ENCODE assay signal across 11 cellular contexts in genomic region chr18:76981388-76981968, GRCh38.
A peak's percentile ranks its signal among the peaks of the same experiment; 100 is the strongest.
DNase-seq lines count a peak whose midpoint lies in the region; ATAC-seq, FAIRE-seq and TF ChIP-seq lines count a peak whose summit lies in the region.
"Had no signal": no experiment of that assay in that cellular context is flagged by ENCODE, and none has a peak within 500 bp of the region (broad histone marks: within the 10 kb centered on the region; RNA-seq: fewer than 3 reads in every experiment).

No MANE protein-coding gene starts in this region.

- H3K27ac ChIP-seq in psoas muscle: no peak overlapping the region

- no peak for TF ChIP-seq CTCF in psoas muscle (IDR thresholded peaks at IDR 0.05)

- no peaks in the 10 kb centered on the region for H3K27me3 ChIP-seq in psoas muscle (ENCODE audit: insufficient read depth in 3 of 3, low read length in 2 of 3)

- H3K4me3 ChIP-seq in psoas muscle: no peak overlapping the region

- peaks cover 48 to 60% (median 50%) of the 10 kb centered on the region in 3 donors for H3K4me1 Mint-ChIP-seq in IgD-negative memory B cell

- H3K4me3 Mint-ChIP-seq in IgD-negative memory B cell: peak overlapping the region; percentile 72 to 94 (median 78)
- H3K4me3 Mint-ChIP-seq: central memory CD8-positive, alpha-beta T cell had no signal

- peaks cover 6% of the 10 kb centered on the region for H3K36me3 Mint-ChIP-seq in IgD-negative memory B cell

- peaks cover 0 to 10% (median 0%) of the 10 kb centered on the region in 3 donors for H3K9me3 Mint-ChIP-seq in IgD-negative memory B cell
- H3K9me3 Mint-ChIP-seq: central memory CD8-positive, alpha-beta T cell had no signal

- peak overlapping the region; percentile 93 to 99 (median 98) for H3K27ac Mint-ChIP-seq in IgD-negative memory B cell

- H3K36me3 ChIP-seq in psoas muscle (ENCODE audit: insufficient read depth in 1 of 2, low read depth in 1 of 2): peaks cover 0 to 26% of the 10 kb centered on the region in 2 donors

- WGBS in psoas muscle, 3 donors: 54 to 61% (median 57%) methylated on average over 13 of the region's 13 CpGs

- H3K27me3 Mint-ChIP-seq in IgD-negative memory B cell: no peaks in the 10 kb centered on the region
- H3K27me3 Mint-ChIP-seq: central memory CD8-positive, alpha-beta T cell had no signal

- FAIRE-seq in frontal cortex (lab: Jason Lieb, UNC): no peak

- H3K9me3 ChIP-seq in psoas muscle: no peaks in the 10 kb centered on the region

- intact Hi-C loops in psoas muscle (cut with DNase I): loop anchor here (5.0 kb wide), 2 partner anchors 54 to 179 kb away; no protein-coding TSS in a partner anchor

- ATAC-seq in GM18907 (IDR thresholded peaks at IDR 0.05; ENCODE audit: unreplicated experiment) (peak; percentile 59), HG02588 (IDR thresholded peaks at IDR 0.05; ENCODE audit: unreplicated experiment) (peak; percentile 42), psoas muscle (no peak)

- DNase-seq in pons (ENCODE audit: low spot score) (peak; percentile 24), psoas muscle (no peak), frontal cortex (ENCODE audit: low spot score in 2 of 2) (no peak), retina (no peak)
- DNase-seq in activated CD4-positive, alpha-beta T cell treated with anti-CD3 and anti-CD28 coated beads, Interleukin-2, amount 50 U/mL, for 48 hours: no peak
- DNase-seq: activated CD4-positive, CD25-positive, alpha-beta regulatory T cell treated with anti-CD3 and anti-CD28 coated beads, Interleukin-2, amount 50 U/mL, for 72 hours; NCI-H1436 had no signal

- H3K4me1 ChIP-seq in psoas muscle: peaks cover 15% of the 10 kb centered on the region

Comparison
In these comparisons a context has a peak if more than half of its experiments do, and no peak if none do; other contexts are left out.
1. ATAC-seq: peak in GM18907 (single experiment) and HG02588 (single experiment); none in psoas muscle (0 of 4).